Comparison of ENCODE assay signal across 20 cellular contexts in genomic region chr9:36797471-36798220, GRCh38.
"Had no signal": no experiment of that assay in that cellular context is flagged by ENCODE, and none has a peak within 500 bp of the region (broad histone marks: within the 10 kb centered on the region; RNA-seq: fewer than 3 reads in every experiment).

No MANE protein-coding gene starts in this region.

- H3K4me1 ChIP-seq: adrenal gland, Peyer's patch, SJSA1 had no signal

- H3K4me2 ChIP-seq: SK-N-SH had no signal

- ATAC-seq: activated CD8-positive, alpha-beta T cell treated with anti-CD3 and anti-CD28 coated beads for 36 hours; activated naive CD4-positive, alpha-beta T cell treated with anti-CD3 and anti-CD28 coated beads, Interleukin-2, amount 50 U/mL, for 72 hours; activated T-cell treated with anti-CD3 and anti-CD28 coated beads, Interleukin-2, amount 50 U/mL, for 72 hours; activated T-helper 17 cell treated with anti-CD3 and anti-CD28 coated beads, Interleukin-2, amount 50 U/mL, for 72 hours had no signal

- H3K9me3 ChIP-seq: adrenal gland, SJSA1, SK-N-SH had no signal

- FAIRE-seq: bronchial epithelial cell, TTC549 had no signal

- H3K36me3 ChIP-seq: adrenal gland, Peyer's patch, SJSA1 had no signal

- DNase-seq: activated CD4-positive, alpha-beta T cell treated with anti-CD3 and anti-CD28 coated beads, Interleukin-2, amount 10 ng/mL, durations not matched to agents 24 days and 14 days; activated CD4-positive, alpha-beta T cell treated with anti-CD3 and anti-CD28 coated beads, Interleukin-2, amount 50 U/mL, for 4 hours; activated CD8-positive, alpha-beta T cell treated with anti-CD3 and anti-CD28 coated beads for 36 hours; activated gamma-delta T cell treated with Interleukin-2 at 50 U/mL for 16 hours; activated naive CD4-positive, alpha-beta T cell treated with anti-CD3 and anti-CD28 coated beads for 36 hours; activated T-cell treated with anti-CD3 and anti-CD28 coated beads, Interleukin-2, amount 50 U/mL, for 1 hour; activated T-cell treated with anti-CD3 and anti-CD28 coated beads, Interleukin-2, amount 50 U/mL, for 72 hours; central memory CD4-positive, alpha-beta T cell; NCI-H1436 treated with DMSO at 0.1 percent for 48 hours; NCI-H345; NCI-H524 treated with DMSO at 0.1 percent for 48 hours; NK-92 treated with Interleukin-12 subunit alpha and Interleukin-12 subunit beta, amount 100 ng/mL, for 24 hours; Peyer's patch had no signal

- H3K27me3 ChIP-seq: Peyer's patch, SJSA1 had no signal

- H3K9me2 ChIP-seq: SK-N-SH had no signal

- H3K4me3 ChIP-seq: adrenal gland, Peyer's patch, SJSA1 had no signal

- H3K9ac ChIP-seq: SK-N-SH had no signal

- H3K27ac ChIP-seq: adrenal gland, Peyer's patch, SJSA1 had no signal
